In the genomic region with DNA sequence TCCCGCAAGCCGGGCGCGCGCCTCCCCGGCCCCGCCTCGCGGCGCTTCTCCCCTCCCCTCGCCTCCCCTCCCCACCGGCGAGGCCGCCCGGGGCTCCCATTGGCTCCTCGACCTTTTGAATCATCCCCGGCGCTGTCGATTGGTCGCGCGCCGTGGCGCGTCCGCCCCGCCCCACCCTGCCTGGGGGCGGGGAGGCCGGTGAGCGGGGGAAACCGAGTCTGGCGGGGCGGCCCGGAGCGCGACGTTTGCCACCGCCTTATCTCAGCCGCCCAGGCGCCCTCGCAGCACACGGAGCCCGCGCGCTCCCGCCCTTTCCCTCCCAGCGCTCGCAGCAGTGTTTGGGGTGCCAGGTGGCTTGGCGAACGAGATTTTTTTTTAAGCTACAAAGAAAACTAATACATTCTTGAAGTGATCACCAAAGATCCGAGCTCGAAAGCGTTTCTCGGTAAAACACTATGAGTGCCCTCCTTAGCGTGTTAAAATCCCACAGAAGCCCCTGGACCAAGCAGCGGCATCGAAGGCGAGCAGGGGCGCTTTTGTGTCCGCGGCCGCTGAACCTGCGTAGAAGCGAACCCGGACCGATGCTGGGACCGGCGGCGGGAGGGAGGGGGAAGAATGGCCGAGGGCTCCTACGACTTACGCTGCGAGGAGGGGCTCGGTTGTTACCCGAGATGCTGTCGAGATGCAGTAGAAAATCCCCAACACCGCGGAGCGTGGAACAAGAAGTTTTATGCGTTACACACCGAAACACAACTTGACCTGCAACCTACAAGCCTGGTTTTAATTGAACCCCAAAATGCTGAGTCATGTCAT, we compare ENCODE assay signal across 8 cellular contexts. TPM values are rescaled to one million over a fixed set of nuclear protein-coding genes. Genes with fewer than 3 reads are reported as not detected.
DNase-seq lines count a peak whose midpoint lies in the region; ATAC-seq and TF ChIP-seq lines count a peak whose summit lies in the region.

No MANE protein-coding gene starts in this region.

- DNase-seq in AG10803 (ENCODE audit: low read depth) (peak; percentile 83), NCI-H226 (peak; percentile 63), cerebellum (ENCODE audit: low spot score) (peak; percentile 94), kidney tubule cell (ENCODE audit: low spot score) (peak; percentile 92)
- DNase-seq in activated CD4-positive, alpha-beta T cell treated with anti-CD3 and anti-CD28 coated beads for 24 hours (ENCODE audit: low read depth in 2 of 2), result peak; percentile 81 to 85
- DNase-seq in stimulated activated CD4-positive, alpha-beta T cell treated with anti-CD3 and anti-CD28 coated beads, Interleukin-1b, Interleukin-23, amount 100 ng/mL, for 1 hour (ENCODE audit: low read depth in 2 of 2), result peak; percentile 80

- TF ChIP-seq CTCF in AG10803 (conservative IDR thresholded peaks at IDR 0.05; ENCODE audit: low read length), result no peak

- ATAC-seq in GM19025 (IDR thresholded peaks at IDR 0.05; ENCODE audit: low read depth, unreplicated experiment) (peak; percentile 92), HG03196 (IDR thresholded peaks at IDR 0.05; ENCODE audit: unreplicated experiment) (peak; percentile 88)

- H3K4me3 ChIP-seq in AG10803 (ENCODE audit: low read length), result peak overlapping the region; percentile 86

RNA-seq across cellular contexts. Expression of a gene that starts 0.4 kb away (rescaled TPM):
- 97.4 TPM for total RNA-seq in cerebellum

Comparison
In these comparisons a context has a peak if more than half of its experiments do, and no peak if none do; other contexts are left out.
1. Peak in every context shown above with its lines: DNase-seq, ATAC-seq and H3K4me3 ChIP-seq.